Comparison of ENCODE assay signal across 8 cellular contexts in the genomic region with DNA sequence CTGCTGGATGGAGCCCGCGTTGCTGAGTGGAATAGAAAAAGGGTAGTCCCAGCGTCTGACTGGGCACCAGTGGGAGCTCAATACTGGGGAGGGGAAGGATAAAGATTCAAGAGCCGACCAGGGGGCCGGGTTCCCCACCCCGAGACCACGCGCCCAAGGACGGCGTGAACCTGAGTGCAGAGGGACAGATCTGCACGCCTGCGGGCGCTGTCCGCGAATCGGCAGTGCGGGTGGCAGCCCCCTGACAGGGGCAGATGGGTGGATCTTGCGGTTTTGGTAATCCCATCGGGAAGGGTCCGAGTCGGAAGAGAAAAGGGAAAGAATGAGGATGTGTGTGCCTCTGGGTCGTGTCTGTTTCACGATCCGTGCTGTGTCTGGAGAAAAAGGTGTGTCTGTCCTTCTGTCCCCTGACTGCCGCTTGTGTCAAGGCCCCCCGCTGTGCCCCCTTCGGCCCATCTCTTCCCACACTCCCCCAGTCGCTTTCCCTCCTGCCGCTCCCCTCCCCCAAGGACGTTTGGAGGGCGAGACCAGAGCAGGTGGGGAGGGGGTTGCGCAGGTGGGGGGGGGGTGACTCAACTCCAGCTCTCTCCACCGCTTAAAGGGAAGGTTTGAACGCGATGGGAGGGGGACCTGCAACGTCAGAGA. TPM values are rescaled to one million over a fixed set of nuclear protein-coding genes. Genes with fewer than 3 reads are reported as not detected.
DNase-seq lines count a peak whose midpoint lies in the region; ATAC-seq and TF ChIP-seq lines count a peak whose summit lies in the region.

No MANE protein-coding gene starts in this region.

- intact Hi-C loops in dorsolateral prefrontal cortex (cut with DNase I) (loop anchor here (1.0 to 10.0 kb wide), 3 partner anchors 12 to 271 kb away; a partner anchor contains a TSS), esophagus squamous epithelium (cut with DNase I) (no loop called here), upper lobe of right lung (cut with DNase I) (no loop called here)

- H3K27ac Mint-ChIP-seq in neural progenitor cell: no peak overlapping the region

- peaks cover 36% of the 10 kb centered on the region for H3F3A ChIP-seq in neural progenitor cell (ENCODE audit: low read depth)

- H3K9me3 ChIP-seq in neural progenitor cell (ENCODE audit: low read depth) (no peaks in the 10 kb centered on the region), esophagus squamous epithelium (no peaks in the 10 kb centered on the region), upper lobe of right lung (no peaks in the 10 kb centered on the region)

- no peaks in the 10 kb centered on the region for H3K36me3 ChIP-seq in neural progenitor cell
- peaks cover 0 to 10% (median 0%) of the 10 kb centered on the region in 3 donors for H3K36me3 ChIP-seq in esophagus squamous epithelium
- no peaks in the 10 kb centered on the region for H3K36me3 ChIP-seq in upper lobe of right lung

- H3K27me3 Mint-ChIP-seq in neural progenitor cell (ENCODE audit: insufficient read depth, low read depth): peaks cover 67% of the 10 kb centered on the region

- H4K20me1 ChIP-seq in neural progenitor cell (ENCODE audit: low read depth): peaks cover 70% of the 10 kb centered on the region

- WGBS in esophagus squamous epithelium, 2 donors: 3% methylated on average over 19 to 22 of the region's 36 CpGs

- H3K4me1 ChIP-seq in neural progenitor cell (peaks cover 46% of the 10 kb centered on the region), esophagus squamous epithelium (peaks cover 33 to 66% (median 40%) of the 10 kb centered on the region in 3 donors), upper lobe of right lung (peaks cover 38% of the 10 kb centered on the region)

- no peak overlapping the region for H2AFZ ChIP-seq in neural progenitor cell (replicated peaks)

- TF ChIP-seq CTCF in dorsolateral prefrontal cortex (IDR thresholded peaks at IDR 0.05 in 54 of 56, conservative IDR thresholded peaks at IDR 0.05 in 2 of 56; ENCODE audit: low read depth in 1 of 56, partially characterized antibody in 56 of 56) (no peak), neural progenitor cell (IDR thresholded peaks at IDR 0.05) (no peak), esophagus squamous epithelium (IDR thresholded peaks at IDR 0.05) (no peak), upper lobe of right lung (IDR thresholded peaks at IDR 0.05) (no peak)

- H3K27me3 ChIP-seq in dorsolateral prefrontal cortex: peaks cover 0 to 91% (median 68%) of the 10 kb centered on the region in 45 donors
- H3K27me3 ChIP-seq in neural progenitor cell: peaks cover 100% of the 10 kb centered on the region
- H3K27me3 ChIP-seq in esophagus squamous epithelium: peaks cover 9 to 100% (median 59%) of the 10 kb centered on the region in 4 donors
- H3K27me3 ChIP-seq in upper lobe of right lung: peaks cover 82% of the 10 kb centered on the region

- no peaks in the 10 kb centered on the region for H3K9me3 Mint-ChIP-seq in neural progenitor cell

- H3K4me3 Mint-ChIP-seq in neural progenitor cell: peak overlapping the region; percentile 77

- H3K27ac ChIP-seq in dorsolateral prefrontal cortex (peak overlapping the region in 2 of 59 donors; percentile 5 to 31), neural progenitor cell (no peak overlapping the region), esophagus squamous epithelium (no peak overlapping the region), upper lobe of right lung (no peak overlapping the region)

- H3K36me3 Mint-ChIP-seq in neural progenitor cell: no peaks in the 10 kb centered on the region

- H3K79me2 ChIP-seq in neural progenitor cell (ENCODE audit: low read depth): no peaks in the 10 kb centered on the region

- no peak overlapping the region for H3K9ac ChIP-seq in neural progenitor cell

- peaks cover 58% of the 10 kb centered on the region for H3K4me1 Mint-ChIP-seq in neural progenitor cell

- DNase-seq in DMS 273 (lab: John Stamatoyannopoulos, UW; ENCODE audit: unreplicated experiment) (peak; percentile 56), DMS 273 treated with DMSO at 0.1 percent for 48 hours (lab: John Stamatoyannopoulos, UW) (no peak), NCI-H2227 (lab: John Stamatoyannopoulos, UW; ENCODE audit: unreplicated experiment) (peak; percentile 73), dorsolateral prefrontal cortex (no peak), neural progenitor cell (ENCODE audit: low spot score) (peak; percentile 53), esophagus squamous epithelium (lab: John Stamatoyannopoulos, UW) (no peak), upper lobe of right lung (no peak)
- no peak for DNase-seq in NK-92 treated with Interleukin-12 subunit alpha and Interleukin-12 subunit beta, amount 100 ng/mL, for 24 hours (lab: John Stamatoyannopoulos, UW)

- H3K4me3 ChIP-seq in dorsolateral prefrontal cortex (peak overlapping the region in 55 of 59 donors; percentile 0 to 66 (median 47)), neural progenitor cell (peak overlapping the region; percentile 33), esophagus squamous epithelium (peak overlapping the region in 2 of 4 donors; percentile 5 to 50), upper lobe of right lung (no peak overlapping the region)

- peak overlapping the region; percentile 69 for H3K4me2 ChIP-seq in neural progenitor cell

- ATAC-seq in upper lobe of right lung: no peak

- TF ChIP-seq POLR2A in esophagus squamous epithelium (IDR thresholded peaks at IDR 0.05): no peak

RNA-seq across cellular contexts. Expression of a gene that starts 0.7 kb away (rescaled TPM):
- total RNA-seq in dorsolateral prefrontal cortex: 100 to 1,000 TPM in 22 of 120 experiments, 10 to 100 TPM in 93, 1 to 10 TPM in 5; 5.8 to 171 (median 31.4) TPM
- total RNA-seq in neural progenitor cell (ENCODE audit: low replicate concordance): 0.65 and 1.6 TPM in 2 replicates
- not detected for total RNA-seq in esophagus squamous epithelium
- not detected for total RNA-seq in upper lobe of right lung

RNA-seq across cellular contexts. Expression of a gene that starts 11.8 kb away (rescaled TPM):
- total RNA-seq in dorsolateral prefrontal cortex (100 to 1,000 TPM in 60 of 120 experiments, 10 to 100 TPM in 60; 39.7 to 176 (median 100.0) TPM), neural progenitor cell (ENCODE audit: low replicate concordance) (74.4 and 94.2 TPM in 2 replicates), esophagus squamous epithelium (100 to 1,000 TPM in 1 of 4 donors, 10 to 100 TPM in 3; 42.7 to 144 (median 64.3) TPM), upper lobe of right lung (24.0 TPM)

RNA-seq across cellular contexts. Expression of a gene that starts 14.0 kb away (rescaled TPM):
- total RNA-seq in dorsolateral prefrontal cortex (1 to 10 TPM in 61 of 120 experiments, under 1 TPM in 53, not detected in 6; 0.23 to 5.3 (median 1.1) TPM), neural progenitor cell (ENCODE audit: low replicate concordance) (0.28 TPM in 1 of 2 replicates, not detected in the other), esophagus squamous epithelium (not detected), upper lobe of right lung (not detected)

RNA-seq across cellular contexts. Expression of a gene that starts 34.8 kb away (rescaled TPM):
- total RNA-seq in dorsolateral prefrontal cortex: under 1 TPM in 3 of 120 experiments, not detected in 117; 0.25 to 0.69 (median 0.51) TPM
- not detected in 2 replicates for total RNA-seq in neural progenitor cell (ENCODE audit: low replicate concordance)
- not detected for total RNA-seq in esophagus squamous epithelium
- total RNA-seq in upper lobe of right lung: not detected

RNA-seq across cellular contexts. Expression of a gene that starts 39.2 kb away (rescaled TPM):
- total RNA-seq in dorsolateral prefrontal cortex (10 to 100 TPM in 4 of 120 experiments, 1 to 10 TPM in 94, under 1 TPM in 22; 0.31 to 13.4 (median 2.0) TPM), neural progenitor cell (ENCODE audit: low replicate concordance) (0.03 TPM in 1 of 2 replicates, not detected in the other), esophagus squamous epithelium (1 to 10 TPM; 1.1 to 4.8 (median 3.1) TPM), upper lobe of right lung (13.7 TPM)

Comparison
In these comparisons a context has a peak if more than half of its experiments do, and no peak if none do; other contexts are left out.
1. DNase-seq: peak in DMS 273 (single experiment), NCI-H2227 (single experiment) and neural progenitor cell (single experiment); none in DMS 273 treated with DMSO at 0.1 percent for 48 hours (single experiment), dorsolateral prefrontal cortex (0 of 10), esophagus squamous epithelium (single experiment), NK-92 treated with Interleukin-12 subunit alpha and Interleukin-12 subunit beta, amount 100 ng/mL, for 24 hours (single experiment) and upper lobe of right lung (single experiment).
2. intact Hi-C loops: an anchor here in dorsolateral prefrontal cortex (1.0 to 10.0 kb wide); none called in esophagus squamous epithelium and upper lobe of right lung.